ENCODE assay signal across 9 cellular contexts in the genomic region with DNA sequence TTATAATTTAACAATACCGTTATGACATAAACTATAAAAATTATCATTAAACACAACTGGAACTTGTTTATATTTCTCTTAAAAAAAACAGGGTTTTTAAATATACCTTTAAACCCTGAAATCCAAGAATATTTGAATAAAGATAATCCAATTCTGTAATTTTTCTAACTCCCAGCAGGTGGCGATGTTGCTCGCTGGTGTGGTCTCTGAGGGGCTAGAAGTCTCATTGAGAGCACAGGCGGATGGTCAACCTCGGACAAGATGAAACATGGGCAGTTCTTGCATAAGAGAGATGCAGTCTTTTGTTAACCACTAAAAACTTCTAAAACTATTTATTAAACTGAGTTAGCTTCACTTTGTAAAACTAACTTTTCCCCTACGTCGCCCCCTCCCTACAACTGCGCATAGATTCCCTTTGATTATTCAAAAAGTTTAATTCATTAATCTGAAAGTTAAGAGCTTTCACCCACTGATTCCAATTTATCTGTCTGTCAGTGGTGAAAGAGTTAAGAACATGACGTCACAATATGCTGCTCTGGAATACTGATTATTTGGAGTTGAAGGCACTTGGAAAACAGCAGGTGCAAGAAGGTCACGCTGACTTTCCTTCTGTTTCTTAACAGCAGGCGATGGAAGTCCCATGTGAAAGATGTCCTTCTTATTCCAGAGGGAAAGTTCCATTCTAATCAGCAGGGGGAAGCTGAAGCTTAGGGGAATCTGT. TPM values are rescaled to one million over a fixed set of nuclear protein-coding genes. Genes with fewer than 3 reads are reported as not detected.
DNase-seq lines count a peak whose midpoint lies in the region; FAIRE-seq and TF ChIP-seq lines count a peak whose summit lies in the region.
"Had no signal": no experiment of that assay in that cellular context is flagged by ENCODE, and none has a peak within 500 bp of the region (broad histone marks: within the 10 kb centered on the region; RNA-seq: fewer than 3 reads in every experiment).

No MANE protein-coding gene starts in this region.

- H3K4me1 Mint-ChIP-seq in nephron progenitor cell, result no peaks in the 10 kb centered on the region

- peak; percentile 53 for FAIRE-seq in GM12892 (lab: Jason Lieb, UNC)

- no peaks in the 10 kb centered on the region for H3K27me3 ChIP-seq in uterus

- intact Hi-C loops in uterus (cut with DNase I; ENCODE audit: low total_unique reads), result loop anchor here (5.0 kb wide), 1 partner anchor 158 kb away; no protein-coding TSS in a partner anchor

- DNase-seq in AG08396 (ENCODE audit: low spot score) (peak; percentile 63), GM12892 (ENCODE audit: insufficient read length) (no peak), NCI-H2171 treated with DMSO at 0.1 percent for 48 hours (lab: John Stamatoyannopoulos, UW) (peak; percentile 55), fibroblast of mammary gland (ENCODE audit: low read depth) (peak; percentile 76), nephron progenitor cell (peak; percentile 72), uterus (peak; percentile 66 to 73), NCI-H128 (lab: John Stamatoyannopoulos, UW; ENCODE audit: unreplicated experiment) (no peak)
- peak; percentile 69 for DNase-seq in activated CD8-positive, alpha-beta memory T cell treated with anti-CD3 and anti-CD28 coated beads, Interleukin-2, amount 50 U/mL, for 48 hours

- H3K4me1 ChIP-seq in uterus, result no peaks in the 10 kb centered on the region

- no peak overlapping the region for H3K4me3 Mint-ChIP-seq in nephron progenitor cell

- peak; percentile 73 for TF ChIP-seq CTCF in fibroblast of mammary gland (conservative IDR thresholded peaks at IDR 0.05; ENCODE audit: control insufficient read depth, insufficient read depth, low read depth, low read length)
- peak; percentile 80 for TF ChIP-seq CTCF in nephron progenitor cell (IDR thresholded peaks at IDR 0.05)
- TF ChIP-seq CTCF in uterus (IDR thresholded peaks at IDR 0.05), result peak; percentile 63 to 85 (median 77)

- peak overlapping the region; percentile 38 to 55 for H3K27ac ChIP-seq in uterus

- H3K36me3 ChIP-seq in uterus, result no peaks in the 10 kb centered on the region

- H3K36me3 Mint-ChIP-seq in nephron progenitor cell (ENCODE audit: low read depth), result peaks cover 6% of the 10 kb centered on the region

- peaks cover 3% of the 10 kb centered on the region for H3K27me3 Mint-ChIP-seq in nephron progenitor cell (ENCODE audit: low read depth, poor library complexity)

- peaks cover 16% of the 10 kb centered on the region for H3K9me3 Mint-ChIP-seq in nephron progenitor cell

- H3K27ac Mint-ChIP-seq in nephron progenitor cell, result no peak overlapping the region

- H3K4me3 ChIP-seq in fibroblast of mammary gland (ENCODE audit: control insufficient read depth, low read depth, low read length), result no peak overlapping the region
- H3K4me3 ChIP-seq in uterus, result no peak overlapping the region

- TF ChIP-seq POLR2A in GM12892 (IDR thresholded peaks at IDR 0.05; ENCODE audit: low read depth, low read length), result no peak
- no peak for TF ChIP-seq POLR2A in uterus (IDR thresholded peaks at IDR 0.05)

- H3K9me3 ChIP-seq in uterus, result no peaks in the 10 kb centered on the region

RNA-seq across cellular contexts. Expression of a gene that starts 29.5 kb away (rescaled TPM):
- not detected for polyA plus RNA-seq in GM12892 (2012; ENCODE audit: missing spikeins)
- total RNA-seq in uterus, result not detected
- total RNA-seq: skeletal muscle tissue had no signal

Comparison
In these comparisons a context has a peak if more than half of its experiments do, and no peak if none do; other contexts are left out.
1. DNase-seq: peak in AG08396 (single experiment), NCI-H2171 treated with DMSO at 0.1 percent for 48 hours (single experiment), activated CD8-positive, alpha-beta memory T cell treated with anti-CD3 and anti-CD28 coated beads, Interleukin-2, amount 50 U/mL, for 48 hours (single experiment), fibroblast of mammary gland (single experiment), nephron progenitor cell (single experiment) and uterus (2 of 2); none in GM12892 (single experiment) and NCI-H128 (single experiment).
2. Peak in every context shown above with its lines, with median percentiles within 50 percentile points of each other: CTCF ChIP-seq.